23 cellular contexts compared by ENCODE assay signal in the genomic region with DNA sequence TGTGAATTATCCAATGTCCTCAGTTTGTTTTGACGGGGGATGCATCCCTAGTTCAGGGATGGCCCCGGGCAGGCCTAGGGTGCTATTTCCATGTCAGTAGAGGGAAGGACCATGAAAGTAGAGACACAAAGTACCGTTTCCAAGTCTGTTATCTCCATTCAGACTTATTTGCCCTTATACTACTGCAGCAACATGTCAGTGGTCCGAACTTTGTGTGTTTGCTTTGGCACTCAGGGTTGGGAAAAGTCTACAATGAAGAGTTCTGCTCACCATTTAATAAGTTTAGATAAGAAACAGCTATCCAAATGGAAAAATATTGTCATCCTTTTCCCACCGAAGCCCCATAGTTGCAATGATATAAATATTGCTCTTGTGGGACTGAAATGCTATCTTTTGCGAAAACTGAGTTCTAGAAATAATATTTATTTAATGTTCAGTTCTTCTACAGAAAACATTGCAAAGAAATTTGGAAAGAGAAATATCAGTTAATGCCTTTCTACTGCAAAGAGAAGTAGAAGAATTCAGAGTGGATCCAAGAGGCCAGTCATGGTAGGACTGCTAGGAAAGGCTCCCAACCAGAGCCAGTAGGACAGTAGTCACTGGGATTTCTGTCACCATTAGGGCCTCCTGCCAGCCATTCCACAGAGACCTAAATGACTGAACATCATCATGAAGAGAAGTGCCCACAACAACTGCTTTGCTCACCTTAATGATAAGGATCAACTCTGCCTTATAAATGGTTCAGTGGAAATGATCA. TPM values are rescaled to one million over a fixed set of nuclear protein-coding genes. Genes with fewer than 3 reads are reported as not detected.
DNase-seq lines count a peak whose midpoint lies in the region; ATAC-seq and TF ChIP-seq lines count a peak whose summit lies in the region.
"Had no signal": no experiment of that assay in that cellular context is flagged by ENCODE, and none has a peak within 500 bp of the region (broad histone marks: within the 10 kb centered on the region; RNA-seq: fewer than 3 reads in every experiment).

No MANE protein-coding gene starts in this region.

- H3K36me3 ChIP-seq in heart left ventricle: no peaks in the 10 kb centered on the region
- no peaks in the 10 kb centered on the region for H3K36me3 ChIP-seq in right lobe of liver
- no peaks in the 10 kb centered on the region for H3K36me3 ChIP-seq in testis (ENCODE audit: low read depth, missing control alignments)
- H3K36me3 ChIP-seq: MG63, SJSA1 had no signal

- TF ChIP-seq POLR2A in heart left ventricle (IDR thresholded peaks at IDR 0.05) (no peak), right lobe of liver (IDR thresholded peaks at IDR 0.05) (no peak), testis (IDR thresholded peaks at IDR 0.05) (no peak)

- H3K4me3 ChIP-seq in LNCaP clone FGC (ENCODE audit: low read depth, low read length): no peak overlapping the region
- H3K4me3 ChIP-seq in heart left ventricle: no peak overlapping the region
- H3K4me3 ChIP-seq in right cardiac atrium (ENCODE audit: low read length): no peak overlapping the region
- no peak overlapping the region for H3K4me3 ChIP-seq in right lobe of liver
- H3K4me3 ChIP-seq in testis: no peak overlapping the region
- H3K4me3 ChIP-seq: GM23338, MG63, SJSA1 had no signal

- peak; percentile 67 for DNase-seq in LNCaP clone FGC (ENCODE audit: low read depth)
- DNase-seq in heart left ventricle: peak in 3 of 5 donors; percentile 37 to 62 (median 43)
- peak in 1 of 3 donors; percentile 50 for DNase-seq in right cardiac atrium
- peak in 2 of 3 donors; percentile 73 to 83 for DNase-seq in right lobe of liver
- no peak for DNase-seq in RKO (ENCODE audit: low spot score)
- no peak for DNase-seq in activated T-cell treated with anti-CD3 and anti-CD28 coated beads, Interleukin-2, amount 50 U/mL, for 48 hours
- DNase-seq in testis: no peak
- DNase-seq: CD4-positive, CD25-positive, alpha-beta regulatory T cell; COR-L47; H9; KBM-7; MG63; NCI-H1105 treated with DMSO at 0.1 percent for 48 hours; NCI-H2029; NCI-H446; NCI-H524 treated with DMSO at 0.1 percent for 48 hours; NCI-H774 had no signal

- H3K4me1 ChIP-seq in heart left ventricle (peaks cover 0 to 53% (median 14%) of the 10 kb centered on the region in 12 donors), right cardiac atrium (ENCODE audit: control insufficient read depth, insufficient read depth, low read length) (peaks cover 5% of the 10 kb centered on the region), right lobe of liver (peaks cover 0 to 52% (median 24%) of the 10 kb centered on the region in 4 donors), testis (no peaks in the 10 kb centered on the region)
- H3K4me1 ChIP-seq: SJSA1 had no signal

- intact Hi-C loops in heart left ventricle (cut with DNase I): no loop called here
- intact Hi-C loops in right cardiac atrium (cut with DNase I): no loop called here
- intact Hi-C loops in right lobe of liver (cut with DNase I): no loop called here
- intact Hi-C loops in testis (cut with DNase I; ENCODE audit: low total_unique reads): no loop called here

- TF ChIP-seq CTCF in LNCaP clone FGC (IDR thresholded peaks at IDR 0.05; ENCODE audit: control insufficient read depth, extremely low read depth, insufficient read depth): no peak
- no peak for TF ChIP-seq CTCF in heart left ventricle (IDR thresholded peaks at IDR 0.05)
- no peak for TF ChIP-seq CTCF in right lobe of liver (IDR thresholded peaks at IDR 0.05)
- TF ChIP-seq CTCF in testis (IDR thresholded peaks at IDR 0.05): no peak

- H3K27me3 ChIP-seq in heart left ventricle (no peaks in the 10 kb centered on the region), right cardiac atrium (ENCODE audit: control insufficient read depth, insufficient read depth) (no peaks in the 10 kb centered on the region), right lobe of liver (no peaks in the 10 kb centered on the region), testis (no peaks in the 10 kb centered on the region)
- H3K27me3 ChIP-seq: SJSA1 had no signal

- H3K27ac ChIP-seq in heart left ventricle (peak overlapping the region in 10 of 12 donors; percentile 51 to 91 (median 58)), right cardiac atrium (ENCODE audit: low read length) (peak overlapping the region; percentile 62), right lobe of liver (peak overlapping the region; percentile 53 to 92 (median 83)), testis (no peak overlapping the region)
- H3K27ac ChIP-seq: SJSA1 had no signal

- ATAC-seq in heart left ventricle (peak; percentile 63 to 86 (median 72)), right cardiac atrium (peak; percentile 77 to 91), right lobe of liver (peak; percentile 66 to 80 (median 68)), GM21717 (IDR thresholded peaks at IDR 0.05; ENCODE audit: unreplicated experiment) (no peak)
- ATAC-seq: GM23338 had no signal

- WGBS in heart left ventricle, 4 donors: 52 to 60% (median 60%) methylated on average over 6 of the region's 6 CpGs
- WGBS in right cardiac atrium: 41% methylated on average over 6 of the region's 6 CpGs
- WGBS in right lobe of liver (ENCODE audit: insufficient coverage, low coverage, low lambda C conversion rate, missing lambda C conversion rate): 21% methylated on average over 6 of the region's 6 CpGs
- WGBS in testis, 2 donors: 51 to 55% methylated on average over 6 of the region's 6 CpGs

- H3K9me3 ChIP-seq in heart left ventricle: no peaks in the 10 kb centered on the region
- no peaks in the 10 kb centered on the region for H3K9me3 ChIP-seq in right cardiac atrium (ENCODE audit: control insufficient read depth, low read length)
- H3K9me3 ChIP-seq in right lobe of liver: no peaks in the 10 kb centered on the region
- H3K9me3 ChIP-seq in testis: no peaks in the 10 kb centered on the region
- H3K9me3 ChIP-seq: SJSA1 had no signal

RNA-seq across cellular contexts. Expression of gene AGT, which starts 11.5 kb away (rescaled TPM):
- total RNA-seq in heart left ventricle: 100 to 1,000 TPM in 1 of 9 donors, 10 to 100 TPM in 8; 37.1 to 182 (median 69.8) TPM
- 10 to 100 TPM; 44.2 to 72.5 TPM for polyA plus RNA-seq in heart left ventricle
- 100 to 1,000 TPM; 114 to 168 (median 140) TPM for total RNA-seq in right cardiac atrium
- 121 TPM for polyA plus RNA-seq in right cardiac atrium
- total RNA-seq in right lobe of liver: 1,000 to 10,000 TPM; 1,076 to 2,346 (median 1,911) TPM
- 1 to 10 TPM; 3.3 to 4.6 TPM for total RNA-seq in testis
- polyA plus RNA-seq in testis (ENCODE audit: insufficient read depth, low read depth, low replicate concordance): 10.7 TPM
- total RNA-seq: CD4-positive, CD25-positive, alpha-beta regulatory T cell; GM23338; H9; SJSA1 had no signal
- polyA plus RNA-seq: CD4-positive, CD25-positive, alpha-beta regulatory T cell had no signal

RNA-seq across cellular contexts. Expression of gene CAPN9, which starts 21.8 kb away (rescaled TPM):
- under 1 TPM in 3 of 9 donors, not detected in 6; 0.12 to 0.31 (median 0.22) TPM for total RNA-seq in heart left ventricle
- under 1 TPM in 1 of 2 donors, not detected in 1; 0.04 TPM for polyA plus RNA-seq in heart left ventricle
- under 1 TPM; 0.23 to 0.53 (median 0.28) TPM for total RNA-seq in right cardiac atrium
- 0.25 TPM for polyA plus RNA-seq in right cardiac atrium
- not detected for total RNA-seq in right lobe of liver
- total RNA-seq in testis: under 1 TPM; 0.16 to 0.25 TPM
- 0.34 TPM for polyA plus RNA-seq in testis (ENCODE audit: insufficient read depth, low read depth, low replicate concordance)
- total RNA-seq: A172; CD4-positive, CD25-positive, alpha-beta regulatory T cell; LHCN-M2; SJSA1 had no signal
- polyA plus RNA-seq: BJ; CD4-positive, CD25-positive, alpha-beta regulatory T cell; GM23338 had no signal

Comparison
In these comparisons a context has a peak if more than half of its experiments do, and no peak if none do; other contexts are left out.
1. DNase-seq: peak in LNCaP clone FGC (single experiment), heart left ventricle (3 of 5) and right lobe of liver (2 of 3); none in RKO (single experiment), activated T-cell treated with anti-CD3 and anti-CD28 coated beads, Interleukin-2, amount 50 U/mL, for 48 hours (0 of 2) and testis (single experiment).
2. H3K27ac ChIP-seq: peak in heart left ventricle (10 of 12), right cardiac atrium (single experiment) and right lobe of liver (3 of 3); none in testis (0 of 2).
3. RNA of gene AGT, which starts 11.5 kb away (total RNA-seq): 1,076 to 2,346 TPM in right lobe of liver, 114 to 168 TPM in right cardiac atrium and 37.1 to 182 TPM in heart left ventricle; 3.3 to 4.6 TPM in testis; every median in the first group is over 4 times any median in the second.